Comparison of ENCODE assay signal across 1 cellular context in the genomic region with DNA sequence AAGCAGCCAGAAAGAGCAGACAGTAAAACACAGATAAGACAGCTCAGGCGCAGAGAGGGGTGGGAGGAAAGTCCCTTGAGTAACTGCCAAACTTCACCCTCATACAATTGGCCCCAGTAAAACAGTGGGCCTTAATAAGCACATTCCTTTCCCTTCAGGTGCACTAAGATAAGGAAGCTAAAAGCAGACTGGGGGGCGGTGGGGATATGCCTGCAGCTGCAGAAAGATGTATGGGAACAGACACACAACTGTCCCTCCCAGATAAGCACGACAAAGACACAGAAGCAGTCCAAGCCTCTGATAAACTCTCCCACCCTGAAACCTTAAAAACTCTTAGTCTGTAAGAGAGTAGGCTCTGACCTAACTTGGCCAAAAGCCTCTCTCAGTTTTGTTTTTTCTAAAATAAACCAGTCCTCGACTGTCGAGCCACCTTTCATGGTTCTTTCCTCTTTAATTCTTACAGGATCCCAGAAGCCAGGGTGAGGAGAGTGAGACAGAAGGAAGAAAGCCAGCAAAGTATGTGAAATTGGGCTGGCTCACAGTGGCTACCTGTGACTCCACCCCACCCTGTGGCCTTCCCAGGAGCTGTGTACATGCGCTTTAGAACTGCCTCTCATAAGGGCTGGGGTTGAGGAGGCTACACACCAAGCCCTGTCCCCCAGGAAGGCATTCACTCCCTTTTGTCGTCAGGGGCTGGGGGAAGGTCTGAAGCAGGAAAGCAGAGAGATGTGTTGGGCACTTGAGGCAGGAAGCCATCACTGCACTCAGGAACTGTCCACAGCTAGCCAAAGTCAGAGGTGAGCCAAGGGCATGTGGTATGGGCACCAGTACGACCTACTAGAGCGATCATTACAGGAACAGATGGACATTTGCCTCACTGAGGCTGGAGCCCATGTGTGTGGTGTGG.
A peak's percentile ranks its signal among the peaks of the same experiment; 100 is the strongest.
TF ChIP-seq lines count a peak whose summit lies in the region.

No MANE protein-coding gene starts in this region.

TF ChIP-seq in K562, 482 proteins besides CTCF, POLR2A, EP300 and RAD21 (continues in another document):
- no peak for TF ChIP-seq CBX1 (IDR thresholded peaks at IDR 0.05; ENCODE audit: low read depth)
- TF ChIP-seq NR3C1 (CRISPR knock-in tag; IDR thresholded peaks at IDR 0.05) = no peak
- TF ChIP-seq ZNF696 (CRISPR knock-in tag; conservative IDR thresholded peaks at IDR 0.05) = no peak
- TF ChIP-seq FOXM1 (IDR thresholded peaks at IDR 0.05; ENCODE audit: low read depth) = peak; percentile 99
- TF ChIP-seq FOXM1 (CRISPR knock-in tag; IDR thresholded peaks at IDR 0.05; ENCODE audit: low read depth) = no peak
- TF ChIP-seq NFATC3 (IDR thresholded peaks at IDR 0.05) = peak; percentile 94; the same call in 1 of the 2 replicates
- no peak for TF ChIP-seq RBM17 (IDR thresholded peaks at IDR 0.05; ENCODE audit: borderline replicate concordance, low read depth, low read length)
- TF ChIP-seq NRF1 (conservative IDR thresholded peaks at IDR 0.05 in 1 of 2, IDR thresholded peaks at IDR 0.05 in 1 of 2) = peak; percentile 41 to 45; a peak in 3 of 4 replicates
- TF ChIP-seq KDM1A (IDR thresholded peaks at IDR 0.05) = peak; percentile 100
- TF ChIP-seq PTRF (tag; IDR thresholded peaks at IDR 0.05) = peak; percentile 64
- TF ChIP-seq, protein P1, sequence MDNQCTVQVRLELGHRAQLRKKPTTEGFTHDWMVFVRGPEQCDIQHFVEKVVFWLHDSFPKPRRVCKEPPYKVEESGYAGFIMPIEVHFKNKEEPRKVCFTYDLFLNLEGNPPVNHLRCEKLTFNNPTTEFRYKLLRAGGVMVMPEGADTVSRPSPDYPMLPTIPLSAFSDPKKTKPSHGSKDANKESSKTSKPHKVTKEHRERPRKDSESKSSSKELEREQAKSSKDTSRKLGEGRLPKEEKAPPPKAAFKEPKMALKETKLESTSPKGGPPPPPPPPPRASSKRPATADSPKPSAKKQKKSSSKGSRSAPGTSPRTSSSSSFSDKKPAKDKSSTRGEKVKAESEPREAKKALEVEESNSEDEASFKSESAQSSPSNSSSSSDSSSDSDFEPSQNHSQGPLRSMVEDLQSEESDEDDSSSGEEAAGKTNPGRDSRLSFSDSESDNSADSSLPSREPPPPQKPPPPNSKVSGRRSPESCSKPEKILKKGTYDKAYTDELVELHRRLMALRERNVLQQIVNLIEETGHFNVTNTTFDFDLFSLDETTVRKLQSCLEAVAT (IDR thresholded peaks at IDR 0.05) = peak; percentile 51 to 88; a peak in 2 of 4 replicates
- TF ChIP-seq, protein P2, sequence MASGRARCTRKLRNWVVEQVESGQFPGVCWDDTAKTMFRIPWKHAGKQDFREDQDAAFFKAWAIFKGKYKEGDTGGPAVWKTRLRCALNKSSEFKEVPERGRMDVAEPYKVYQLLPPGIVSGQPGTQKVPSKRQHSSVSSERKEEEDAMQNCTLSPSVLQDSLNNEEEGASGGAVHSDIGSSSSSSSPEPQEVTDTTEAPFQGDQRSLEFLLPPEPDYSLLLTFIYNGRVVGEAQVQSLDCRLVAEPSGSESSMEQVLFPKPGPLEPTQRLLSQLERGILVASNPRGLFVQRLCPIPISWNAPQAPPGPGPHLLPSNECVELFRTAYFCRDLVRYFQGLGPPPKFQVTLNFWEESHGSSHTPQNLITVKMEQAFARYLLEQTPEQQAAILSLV (tag; IDR thresholded peaks at IDR 0.05) = peak; percentile 58; the same call in 1 of the 2 replicates
- peak; percentile 94 for TF ChIP-seq NCOA4 (IDR thresholded peaks at IDR 0.05; ENCODE audit: partially characterized antibody)
- peak; percentile 100 for TF ChIP-seq TCF3 (CRISPR knock-in tag; IDR thresholded peaks at IDR 0.05)
- no peak for TF ChIP-seq TBP (optimal IDR thresholded peaks at IDR 0.05; ENCODE audit: low read depth, low read length)
- TF ChIP-seq TEAD4 (IDR thresholded peaks at IDR 0.05; ENCODE audit: low read length) = peak; percentile 99
- 0 out of 2 replicates have a peak, but pooled peaks have one; percentile 22 for TF ChIP-seq TEAD4 (CRISPR knock-in tag; IDR thresholded peaks at IDR 0.05; ENCODE audit: borderline replicate concordance)
- no peak for TF ChIP-seq NUFIP1 (IDR thresholded peaks at IDR 0.05; ENCODE audit: partially characterized antibody)
- peak; percentile 68 for TF ChIP-seq ZNF316 (IDR thresholded peaks at IDR 0.05)
- TF ChIP-seq ZNF764 (CRISPR knock-in tag; IDR thresholded peaks at IDR 0.05; ENCODE audit: low read depth) = no peak
- TF ChIP-seq, protein P3, sequence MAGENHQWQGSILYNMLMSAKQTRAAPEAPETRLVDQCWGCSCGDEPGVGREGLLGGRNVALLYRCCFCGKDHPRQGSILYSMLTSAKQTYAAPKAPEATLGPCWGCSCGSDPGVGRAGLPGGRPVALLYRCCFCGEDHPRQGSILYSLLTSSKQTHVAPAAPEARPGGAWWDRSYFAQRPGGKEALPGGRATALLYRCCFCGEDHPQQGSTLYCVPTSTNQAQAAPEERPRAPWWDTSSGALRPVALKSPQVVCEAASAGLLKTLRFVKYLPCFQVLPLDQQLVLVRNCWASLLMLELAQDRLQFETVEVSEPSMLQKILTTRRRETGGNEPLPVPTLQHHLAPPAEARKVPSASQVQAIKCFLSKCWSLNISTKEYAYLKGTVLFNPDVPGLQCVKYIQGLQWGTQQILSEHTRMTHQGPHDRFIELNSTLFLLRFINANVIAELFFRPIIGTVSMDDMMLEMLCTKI (IDR thresholded peaks at IDR 0.05; ENCODE audit: partially characterized antibody) = no peak
- TF ChIP-seq STAG1 (CRISPR knock-in tag; IDR thresholded peaks at IDR 0.05; ENCODE audit: borderline replicate concordance) = no peak
- TF ChIP-seq SMAD3 (CRISPR knock-in tag; conservative IDR thresholded peaks at IDR 0.05) = peak; percentile 94
- TF ChIP-seq FIP1L1 (IDR thresholded peaks at IDR 0.05; ENCODE audit: low read depth, low read length, poor library complexity, severe bottlenecking) = no peak
- TF ChIP-seq, protein P4, sequence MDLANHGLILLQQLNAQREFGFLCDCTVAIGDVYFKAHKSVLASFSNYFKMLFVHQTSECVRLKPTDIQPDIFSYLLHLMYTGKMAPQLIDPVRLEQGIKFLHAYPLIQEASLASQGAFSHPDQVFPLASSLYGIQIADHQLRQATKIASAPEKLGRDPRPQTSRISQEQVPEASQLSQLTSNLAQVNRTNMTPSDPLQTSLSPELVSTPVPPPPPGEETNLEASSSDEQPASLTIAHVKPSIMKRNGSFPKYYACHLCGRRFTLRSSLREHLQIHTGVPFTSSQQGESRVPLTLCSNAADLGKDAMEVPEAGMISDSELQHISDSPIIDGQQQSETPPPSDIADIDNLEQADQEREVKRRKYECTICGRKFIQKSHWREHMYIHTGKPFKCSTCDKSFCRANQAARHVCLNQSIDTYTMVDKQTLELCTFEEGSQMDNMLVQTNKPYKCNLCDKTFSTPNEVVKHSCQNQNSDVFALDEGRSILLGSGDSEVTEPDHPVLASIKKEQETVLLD (IDR thresholded peaks at IDR 0.05) = peak; percentile 44; the same call in 1 of the 2 replicates
- TF ChIP-seq HMG20A (CRISPR knock-in tag; conservative IDR thresholded peaks at IDR 0.05) = no peak
- TF ChIP-seq KAT8 (IDR thresholded peaks at IDR 0.05; ENCODE audit: low read depth) = no peak
- TF ChIP-seq NONO (IDR thresholded peaks at IDR 0.05; ENCODE audit: low read depth in 2 of 2, low read length in 1 of 2) = peak in 1 of 2 experiments; percentile 96; a peak in 2 of 4 replicates
- TF ChIP-seq EWSR1 (IDR thresholded peaks at IDR 0.05; ENCODE audit: borderline replicate concordance, low read depth, partially characterized antibody) = no peak
- no peak for TF ChIP-seq ATF1 (CRISPR knock-in tag; IDR thresholded peaks at IDR 0.05)
- peak; percentile 87 for TF ChIP-seq ATF1 (tag; IDR thresholded peaks at IDR 0.05)
- no peak for TF ChIP-seq JUNB (CRISPR knock-in tag; conservative IDR thresholded peaks at IDR 0.05)
- peak; percentile 96 for TF ChIP-seq PYGO2 (tag; IDR thresholded peaks at IDR 0.05)
- TF ChIP-seq, protein P5, sequence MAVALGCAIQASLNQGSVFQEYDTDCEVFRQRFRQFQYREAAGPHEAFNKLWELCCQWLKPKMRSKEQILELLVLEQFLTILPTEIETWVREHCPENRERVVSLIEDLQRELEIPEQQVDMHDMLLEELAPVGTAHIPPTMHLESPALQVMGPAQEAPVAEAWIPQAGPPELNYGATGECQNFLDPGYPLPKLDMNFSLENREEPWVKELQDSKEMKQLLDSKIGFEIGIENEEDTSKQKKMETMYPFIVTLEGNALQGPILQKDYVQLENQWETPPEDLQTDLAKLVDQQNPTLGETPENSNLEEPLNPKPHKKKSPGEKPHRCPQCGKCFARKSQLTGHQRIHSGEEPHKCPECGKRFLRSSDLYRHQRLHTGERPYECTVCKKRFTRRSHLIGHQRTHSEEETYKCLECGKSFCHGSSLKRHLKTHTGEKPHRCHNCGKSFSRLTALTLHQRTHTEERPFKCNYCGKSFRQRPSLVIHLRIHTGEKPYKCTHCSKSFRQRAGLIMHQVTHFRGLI (CRISPR knock-in tag; IDR thresholded peaks at IDR 0.05) = peak; percentile 78; the same call in 1 of the 2 replicates
- TF ChIP-seq RUNX1 (IDR thresholded peaks at IDR 0.05; ENCODE audit: low read depth) = peak; percentile 94
- no peak for TF ChIP-seq KLF10 (CRISPR knock-in tag; IDR thresholded peaks at IDR 0.05)
- TF ChIP-seq FOSL1 (tag; conservative IDR thresholded peaks at IDR 0.05) = peak; percentile 90
- peak; percentile 99 for TF ChIP-seq SMARCA4 (IDR thresholded peaks at IDR 0.05)
- TF ChIP-seq TEAD2 (tag; IDR thresholded peaks at IDR 0.05) = peak; percentile 99
- peak; percentile 86 for TF ChIP-seq ATF7 (IDR thresholded peaks at IDR 0.05)
- TF ChIP-seq ZNF584 (CRISPR knock-in tag; IDR thresholded peaks at IDR 0.05; ENCODE audit: low read depth) = peak; percentile 99
- TF ChIP-seq, protein P6, sequence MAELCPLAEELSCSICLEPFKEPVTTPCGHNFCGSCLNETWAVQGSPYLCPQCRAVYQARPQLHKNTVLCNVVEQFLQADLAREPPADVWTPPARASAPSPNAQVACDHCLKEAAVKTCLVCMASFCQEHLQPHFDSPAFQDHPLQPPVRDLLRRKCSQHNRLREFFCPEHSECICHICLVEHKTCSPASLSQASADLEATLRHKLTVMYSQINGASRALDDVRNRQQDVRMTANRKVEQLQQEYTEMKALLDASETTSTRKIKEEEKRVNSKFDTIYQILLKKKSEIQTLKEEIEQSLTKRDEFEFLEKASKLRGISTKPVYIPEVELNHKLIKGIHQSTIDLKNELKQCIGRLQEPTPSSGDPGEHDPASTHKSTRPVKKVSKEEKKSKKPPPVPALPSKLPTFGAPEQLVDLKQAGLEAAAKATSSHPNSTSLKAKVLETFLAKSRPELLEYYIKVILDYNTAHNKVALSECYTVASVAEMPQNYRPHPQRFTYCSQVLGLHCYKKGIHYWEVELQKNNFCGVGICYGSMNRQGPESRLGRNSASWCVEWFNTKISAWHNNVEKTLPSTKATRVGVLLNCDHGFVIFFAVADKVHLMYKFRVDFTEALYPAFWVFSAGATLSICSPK (IDR thresholded peaks at IDR 0.05; ENCODE audit: borderline replicate concordance) = 0 out of 2 replicates have a peak, but pooled peaks have one; percentile 33
- TF ChIP-seq NFIC (IDR thresholded peaks at IDR 0.05) = peak; percentile 99
- no peak for TF ChIP-seq SUPT5H (IDR thresholded peaks at IDR 0.05)
- TF ChIP-seq MCM2 (IDR thresholded peaks at IDR 0.05; ENCODE audit: low read depth) = no peak
- TF ChIP-seq, protein P7, sequence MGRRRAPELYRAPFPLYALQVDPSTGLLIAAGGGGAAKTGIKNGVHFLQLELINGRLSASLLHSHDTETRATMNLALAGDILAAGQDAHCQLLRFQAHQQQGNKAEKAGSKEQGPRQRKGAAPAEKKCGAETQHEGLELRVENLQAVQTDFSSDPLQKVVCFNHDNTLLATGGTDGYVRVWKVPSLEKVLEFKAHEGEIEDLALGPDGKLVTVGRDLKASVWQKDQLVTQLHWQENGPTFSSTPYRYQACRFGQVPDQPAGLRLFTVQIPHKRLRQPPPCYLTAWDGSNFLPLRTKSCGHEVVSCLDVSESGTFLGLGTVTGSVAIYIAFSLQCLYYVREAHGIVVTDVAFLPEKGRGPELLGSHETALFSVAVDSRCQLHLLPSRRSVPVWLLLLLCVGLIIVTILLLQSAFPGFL (CRISPR knock-in tag; IDR thresholded peaks at IDR 0.05) = no peak
- peak; percentile 99 for TF ChIP-seq TARDBP (IDR thresholded peaks at IDR 0.05)
- TF ChIP-seq, protein P8, sequence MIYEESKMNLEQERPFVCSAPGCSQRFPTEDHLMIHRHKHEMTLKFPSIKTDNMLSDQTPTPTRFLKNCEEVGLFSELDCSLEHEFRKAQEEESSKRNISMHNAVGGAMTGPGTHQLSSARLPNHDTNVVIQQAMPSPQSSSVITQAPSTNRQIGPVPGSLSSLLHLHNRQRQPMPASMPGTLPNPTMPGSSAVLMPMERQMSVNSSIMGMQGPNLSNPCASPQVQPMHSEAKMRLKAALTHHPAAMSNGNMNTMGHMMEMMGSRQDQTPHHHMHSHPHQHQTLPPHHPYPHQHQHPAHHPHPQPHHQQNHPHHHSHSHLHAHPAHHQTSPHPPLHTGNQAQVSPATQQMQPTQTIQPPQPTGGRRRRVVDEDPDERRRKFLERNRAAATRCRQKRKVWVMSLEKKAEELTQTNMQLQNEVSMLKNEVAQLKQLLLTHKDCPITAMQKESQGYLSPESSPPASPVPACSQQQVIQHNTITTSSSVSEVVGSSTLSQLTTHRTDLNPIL (CRISPR knock-in tag; IDR thresholded peaks at IDR 0.05) = no peak; the same call in 1 of the 2 replicates
- TF ChIP-seq MAFF (IDR thresholded peaks at IDR 0.05; ENCODE audit: low read length) = peak; percentile 68
- TF ChIP-seq RNF2 (IDR thresholded peaks at IDR 0.05) = peak; percentile 97
- 0 out of 2 replicates have a peak, but pooled peaks have one; percentile 75 for TF ChIP-seq DDX20 (tag; IDR thresholded peaks at IDR 0.05; ENCODE audit: low read depth)
- TF ChIP-seq MEF2D (tag; conservative IDR thresholded peaks at IDR 0.05; ENCODE audit: low read depth) = peak; percentile 97
- TF ChIP-seq, protein P9, sequence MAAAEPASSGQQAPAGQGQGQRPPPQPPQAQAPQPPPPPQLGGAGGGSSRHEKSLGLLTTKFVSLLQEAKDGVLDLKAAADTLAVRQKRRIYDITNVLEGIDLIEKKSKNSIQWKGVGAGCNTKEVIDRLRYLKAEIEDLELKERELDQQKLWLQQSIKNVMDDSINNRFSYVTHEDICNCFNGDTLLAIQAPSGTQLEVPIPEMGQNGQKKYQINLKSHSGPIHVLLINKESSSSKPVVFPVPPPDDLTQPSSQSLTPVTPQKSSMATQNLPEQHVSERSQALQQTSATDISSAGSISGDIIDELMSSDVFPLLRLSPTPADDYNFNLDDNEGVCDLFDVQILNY (CRISPR knock-in tag; IDR thresholded peaks at IDR 0.05) = no peak
- TF ChIP-seq EZH2 (IDR thresholded peaks at IDR 0.05; ENCODE audit: borderline replicate concordance, low read depth, low read length) = no peak
